ENCODE assay signal across 14 cellular contexts in the genomic region with DNA sequence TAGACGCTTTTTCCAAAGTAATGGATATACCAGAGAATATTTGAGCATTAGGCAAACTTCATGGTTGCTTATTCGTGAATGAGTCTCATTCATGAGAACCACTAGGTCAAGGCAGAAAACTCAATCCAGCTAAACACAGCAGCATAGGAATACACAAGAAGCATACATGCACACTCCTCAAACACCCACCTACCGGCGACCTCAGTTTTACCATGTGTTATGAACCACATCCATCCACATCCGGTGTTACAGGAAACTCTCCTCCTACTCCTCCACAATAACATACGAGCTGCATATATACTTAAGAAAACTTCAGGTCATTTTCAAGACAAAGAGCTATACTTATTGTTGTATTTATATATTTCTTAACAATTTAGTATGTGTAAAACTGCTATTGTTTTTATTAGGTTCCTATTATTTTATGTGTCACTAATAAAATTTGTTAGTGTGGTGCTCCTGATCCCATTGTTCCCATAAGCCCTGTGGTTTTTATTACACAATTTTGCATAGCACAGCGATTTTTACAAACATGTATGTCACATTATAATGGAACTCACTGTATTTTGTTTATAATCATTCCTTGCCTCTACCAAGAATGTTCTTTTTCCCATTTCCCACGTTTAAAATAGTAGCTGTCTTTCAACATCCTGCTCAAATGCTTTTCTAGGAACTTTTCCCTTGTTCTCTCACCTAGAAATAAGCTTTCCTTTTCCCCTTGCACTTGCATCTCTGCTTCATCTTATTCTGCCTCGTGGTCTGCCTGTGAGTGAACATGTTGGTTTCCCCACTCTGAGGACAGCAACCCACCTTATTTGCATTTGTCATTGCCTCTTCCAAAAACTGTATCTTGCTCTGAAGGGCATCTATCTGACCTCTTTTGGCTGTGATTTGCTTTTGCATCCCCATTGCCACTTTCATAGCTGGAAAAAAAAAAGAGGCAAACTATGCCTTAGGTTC. TPM values are rescaled to one million over a fixed set of nuclear protein-coding genes. Genes with fewer than 3 reads are reported as not detected.
A peak's percentile ranks its signal among the peaks of the same experiment; 100 is the strongest.
DNase-seq lines count a peak whose midpoint lies in the region; ATAC-seq and TF ChIP-seq lines count a peak whose summit lies in the region.
"Had no signal": no experiment of that assay in that cellular context is flagged by ENCODE, and none has a peak within 500 bp of the region (broad histone marks: within the 10 kb centered on the region; RNA-seq: fewer than 3 reads in every experiment).

No MANE protein-coding gene starts in this region.

- peaks cover 0 to 23% (median 3%) of the 10 kb centered on the region in 3 donors for H3K36me3 Mint-ChIP-seq in CD8-positive, alpha-beta memory T cell
- H3K36me3 Mint-ChIP-seq in activated T-helper 17 cell treated with anti-CD3 and anti-CD28 coated beads, Interleukin-2, amount 50 U/mL, for 72 hours (ENCODE audit: low read depth) = no peaks in the 10 kb centered on the region
- peaks cover 6% of the 10 kb centered on the region for H3K36me3 Mint-ChIP-seq in neural crest cell (ENCODE audit: low read depth)
- H3K36me3 Mint-ChIP-seq: CD14-positive monocyte had no signal

- H3K27ac Mint-ChIP-seq in CD8-positive, alpha-beta memory T cell = no peak overlapping the region
- H3K27ac Mint-ChIP-seq in activated T-helper 17 cell treated with anti-CD3 and anti-CD28 coated beads, Interleukin-2, amount 50 U/mL, for 72 hours = no peak overlapping the region
- peak overlapping the region; percentile 22 for H3K27ac Mint-ChIP-seq in neural crest cell (ENCODE audit: unreplicated experiment)
- H3K27ac Mint-ChIP-seq: CD14-positive monocyte, endodermal cell had no signal

- TF ChIP-seq CTCF in neural crest cell (conservative IDR thresholded peaks at IDR 0.05) (no peak), brain microvascular endothelial cell (IDR thresholded peaks at IDR 0.05; ENCODE audit: low read depth, low read length, missing control alignments) (no peak), foreskin fibroblast (IDR thresholded peaks at IDR 0.05; ENCODE audit: low read depth, low read length) (no peak)

- H3K27me3 ChIP-seq in CD8-positive, alpha-beta memory T cell (ENCODE audit: insufficient read depth, low read length, poor library complexity, severe bottlenecking) = no peaks in the 10 kb centered on the region
- no peaks in the 10 kb centered on the region for H3K27me3 ChIP-seq in brain microvascular endothelial cell (replicated peaks)
- H3K27me3 ChIP-seq: Peyer's patch had no signal

- CTCF ChIA-PET in CD8-positive, alpha-beta memory T cell (lab: Charles Lee) = interaction anchor here (0.8 to 2.3 kb wide), 4 partner anchors 20 to 49 kb away, joined by 3 to 5 read pairs (median 4); no protein-coding TSS in a partner anchor

- H3K9me3 Mint-ChIP-seq in CD8-positive, alpha-beta memory T cell = peaks cover 10 to 28% (median 26%) of the 10 kb centered on the region in 5 donors
- H3K9me3 Mint-ChIP-seq in activated T-helper 17 cell treated with anti-CD3 and anti-CD28 coated beads, Interleukin-2, amount 50 U/mL, for 72 hours = peaks cover 14% of the 10 kb centered on the region
- peaks cover 14% of the 10 kb centered on the region for H3K9me3 Mint-ChIP-seq in neural crest cell

- H3K27me3 Mint-ChIP-seq in CD8-positive, alpha-beta memory T cell = peaks cover 0 to 1% of the 10 kb centered on the region in 2 donors
- H3K27me3 Mint-ChIP-seq in activated T-helper 17 cell treated with anti-CD3 and anti-CD28 coated beads, Interleukin-2, amount 50 U/mL, for 72 hours = no peaks in the 10 kb centered on the region
- H3K27me3 Mint-ChIP-seq in neural crest cell (ENCODE audit: low read depth) = peaks cover 8% of the 10 kb centered on the region

- DNase-seq in CD8-positive, alpha-beta memory T cell = peak in 4 of 5 donors; percentile 2 to 47 (median 34)
- DNase-seq in KBM-7 = peak; percentile 78
- DNase-seq in neural crest cell (ENCODE audit: low read depth, low spot score) = no peak
- no peak for DNase-seq in DMS153 (lab: John Stamatoyannopoulos, UW)
- no peak for DNase-seq in brain microvascular endothelial cell
- DNase-seq in foreskin fibroblast = no peak
- DNase-seq: activated CD8-positive, alpha-beta memory T cell treated with anti-CD3 and anti-CD28 coated beads, Interleukin-2, amount 50 U/mL, for 4 hours; endodermal cell; islet precursor cell; NCI-H1092 treated with DMSO at 0.1 percent for 48 hours; T-helper 9 cell had no signal

- POLR2A ChIA-PET in CD8-positive, alpha-beta memory T cell (lab: Charles Lee) = no interaction called here

- H3K4me1 ChIP-seq in CD8-positive, alpha-beta memory T cell (ENCODE audit: insufficient read depth, low read length) = peaks cover 14% of the 10 kb centered on the region
- H3K4me1 ChIP-seq: Peyer's patch had no signal

- ATAC-seq in activated T-helper 17 cell treated with anti-CD3 and anti-CD28 coated beads, Interleukin-2, amount 50 U/mL, for 72 hours (replicated peaks) = peak; percentile 90

- H3K4me3 ChIP-seq in CD8-positive, alpha-beta memory T cell (ENCODE audit: low read length) = no peak overlapping the region
- H3K4me3 ChIP-seq in brain microvascular endothelial cell (ENCODE audit: low read depth, low read length) = no peak overlapping the region
- no peak overlapping the region for H3K4me3 ChIP-seq in foreskin fibroblast (ENCODE audit: low read depth in 1 of 2, low read length in 2 of 2)
- H3K4me3 ChIP-seq: Peyer's patch had no signal

- H3K36me3 ChIP-seq in CD8-positive, alpha-beta memory T cell (ENCODE audit: insufficient read depth, low read length) = no peaks in the 10 kb centered on the region
- no peaks in the 10 kb centered on the region for H3K36me3 ChIP-seq in brain microvascular endothelial cell (replicated peaks)
- H3K36me3 ChIP-seq: Peyer's patch had no signal

- H3K27ac ChIP-seq in CD8-positive, alpha-beta memory T cell (ENCODE audit: low read depth, low read length) = no peak overlapping the region
- no peak overlapping the region for H3K27ac ChIP-seq in brain microvascular endothelial cell
- H3K27ac ChIP-seq: Peyer's patch had no signal

- no peaks in the 10 kb centered on the region for H3K9me3 ChIP-seq in CD8-positive, alpha-beta memory T cell (ENCODE audit: low read length)

- H3K4me3 Mint-ChIP-seq in CD8-positive, alpha-beta memory T cell = peak overlapping the region in 6 of 7 donors; percentile 39 to 81 (median 63)
- peak overlapping the region; percentile 34 for H3K4me3 Mint-ChIP-seq in activated T-helper 17 cell treated with anti-CD3 and anti-CD28 coated beads, Interleukin-2, amount 50 U/mL, for 72 hours
- H3K4me3 Mint-ChIP-seq in neural crest cell = no peak overlapping the region
- H3K4me3 Mint-ChIP-seq: endodermal cell had no signal

- in situ Hi-C loops in KBM-7 (cut with MboI; ENCODE audit: low pct_unique_long_range_greater_than_20kb, low sequenced_read_pairs) (no loop called here), brain microvascular endothelial cell (cut with HindIII; ENCODE audit: low pct_ligation_motif_present, low sequenced_read_pairs) (no loop called here)

- H3K4me1 Mint-ChIP-seq in CD8-positive, alpha-beta memory T cell = peaks cover 16 to 28% (median 19%) of the 10 kb centered on the region in 3 donors
- peaks cover 10% of the 10 kb centered on the region for H3K4me1 Mint-ChIP-seq in activated T-helper 17 cell treated with anti-CD3 and anti-CD28 coated beads, Interleukin-2, amount 50 U/mL, for 72 hours
- H3K4me1 Mint-ChIP-seq in neural crest cell = peaks cover 3% of the 10 kb centered on the region
- H3K4me1 Mint-ChIP-seq: CD14-positive monocyte, endodermal cell had no signal

RNA-seq across cellular contexts. Expression of gene STBD1, which starts 48.3 kb away (rescaled TPM):
- under 1 TPM in 1 of 2 experiments, not detected in 1; 0.26 TPM for total RNA-seq in CD8-positive, alpha-beta memory T cell
- polyA plus RNA-seq in CD8-positive, alpha-beta memory T cell = 1.8 TPM
- total RNA-seq in activated T-helper 17 cell treated with anti-CD3 and anti-CD28 coated beads, Interleukin-2, amount 50 U/mL, for 72 hours = 1 to 10 TPM; 1.0 to 1.8 TPM
- total RNA-seq in neural crest cell = 0.47 and 0.57 TPM in 2 replicates

Comparison
In these comparisons a context has a peak if more than half of its experiments do, and no peak if none do; other contexts are left out.
1. DNase-seq: peak in CD8-positive, alpha-beta memory T cell (4 of 5) and KBM-7 (single experiment); none in neural crest cell (single experiment), DMS153 (single experiment), brain microvascular endothelial cell (single experiment) and foreskin fibroblast (0 of 2).